11 cellular contexts compared by ENCODE assay signal in the genomic region with DNA sequence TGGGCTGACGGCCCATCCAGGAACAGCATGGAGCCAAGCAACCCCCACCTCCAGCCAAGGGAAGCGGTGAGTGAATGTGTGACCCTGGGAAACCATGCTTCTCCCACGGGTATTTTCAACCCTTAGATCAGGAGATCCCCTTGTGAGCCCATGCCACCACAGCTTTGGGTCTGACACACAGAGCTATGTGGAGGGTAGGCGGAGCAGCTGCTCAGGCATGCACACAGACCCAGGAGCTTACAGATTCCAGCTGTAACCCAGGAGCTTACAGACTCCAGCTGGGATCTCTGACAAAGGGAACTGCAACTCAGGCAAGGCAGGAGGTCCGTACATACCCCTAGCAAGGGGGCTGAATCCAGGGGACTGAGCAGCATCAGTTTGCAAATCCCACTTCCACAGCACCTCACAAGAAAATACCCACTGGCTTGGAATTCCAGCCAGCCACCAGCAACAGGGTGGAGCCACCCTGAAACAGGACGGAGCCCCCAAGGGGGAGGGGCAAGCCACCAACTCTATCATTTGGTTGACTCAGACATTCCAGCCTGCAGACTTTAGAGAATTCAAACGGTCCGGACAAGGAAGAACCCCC.
A peak's percentile ranks its signal among the peaks of the same experiment; 100 is the strongest.
DNase-seq lines count a peak whose midpoint lies in the region; ATAC-seq, FAIRE-seq and TF ChIP-seq lines count a peak whose summit lies in the region.
"Had no signal": no experiment of that assay in that cellular context is flagged by ENCODE, and none has a peak within 500 bp of the region (broad histone marks: within the 10 kb centered on the region; RNA-seq: fewer than 3 reads in every experiment).

No MANE protein-coding gene starts in this region.

- peak; percentile 31 for DNase-seq in HTR-8/SVneo (ENCODE audit: insufficient read length, low spot score)
- DNase-seq in fibroblast of mammary gland (ENCODE audit: low read depth): peak; percentile 12
- peak; percentile 22 for DNase-seq in retina
- no peak for DNase-seq in DMS 273 treated with DMSO at 0.1 percent for 48 hours (lab: John Stamatoyannopoulos, UW)
- no peak for DNase-seq in globus pallidus (ENCODE audit: low spot score)
- DNase-seq: activated CD4-positive, alpha-beta T cell treated with anti-CD3 and anti-CD28 coated beads, Interleukin-2, amount 50 U/mL, for 4 hours; left cardiac atrium; stimulated activated CD4-positive, alpha-beta T cell treated with anti-CD3 and anti-CD28 coated beads, Interleukin-15, amount 100 ng/mL, for 24 hours had no signal

- TF ChIP-seq CTCF in fibroblast of mammary gland (conservative IDR thresholded peaks at IDR 0.05; ENCODE audit: control insufficient read depth, insufficient read depth, low read depth, low read length): no peak

- peak; percentile 71 for ATAC-seq in GM18907 (IDR thresholded peaks at IDR 0.05; ENCODE audit: unreplicated experiment)
- ATAC-seq in HG03159 (IDR thresholded peaks at IDR 0.05; ENCODE audit: unreplicated experiment): no peak
- no peak for ATAC-seq in GM21367 (IDR thresholded peaks at IDR 0.05; ENCODE audit: unreplicated experiment)

- FAIRE-seq in HTR-8/SVneo (lab: Jason Lieb, UNC): no peak

- no peak overlapping the region for H3K4me3 ChIP-seq in fibroblast of mammary gland (ENCODE audit: control insufficient read depth, low read depth, low read length)

Comparison
In these comparisons a context has a peak if more than half of its experiments do, and no peak if none do; other contexts are left out.
1. DNase-seq: peak in HTR-8/SVneo (single experiment), fibroblast of mammary gland (single experiment) and retina (single experiment); none in DMS 273 treated with DMSO at 0.1 percent for 48 hours (single experiment) and globus pallidus (single experiment).